18 cellular contexts compared by ENCODE assay signal in the genomic region with DNA sequence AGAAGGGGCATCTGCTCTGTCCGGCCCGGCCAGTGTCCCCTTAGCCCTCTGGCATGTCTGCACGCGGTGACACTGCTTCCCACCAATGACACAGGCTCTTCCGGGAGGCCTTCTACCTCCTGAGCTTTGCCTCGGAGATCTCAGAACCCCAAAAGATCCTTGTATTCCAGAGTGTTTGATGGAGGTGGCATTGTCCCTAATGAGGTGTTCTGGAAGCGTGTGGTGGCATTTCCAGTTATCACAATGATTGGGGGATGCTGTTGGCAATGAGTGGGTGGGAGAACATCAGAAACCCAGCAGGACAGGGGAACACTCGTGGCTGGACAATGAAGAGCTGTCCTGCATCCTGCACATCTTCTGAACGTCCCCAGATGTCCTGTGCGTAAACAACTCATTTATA.
DNase-seq lines count a peak whose midpoint lies in the region; ATAC-seq, FAIRE-seq and TF ChIP-seq lines count a peak whose summit lies in the region.
"Had no signal": no experiment of that assay in that cellular context is flagged by ENCODE, and none has a peak within 500 bp of the region (broad histone marks: within the 10 kb centered on the region; RNA-seq: fewer than 3 reads in every experiment).

No MANE protein-coding gene starts in this region.

- DNase-seq in GM23248 (no peak), K562 (ENCODE audit: extremely low read depth in 1 of 4, low spot score in 3 of 4) (no peak), Right ventricle myocardium inferior (ENCODE audit: missing footprints) (no peak), head of caudate nucleus (no peak), NCI-H1436 treated with DMSO at 0.1 percent for 48 hours (lab: John Stamatoyannopoulos, UW) (no peak)
- DNase-seq: NCI-H2029 treated with DMSO at 0.1 percent for 48 hours, NCI-H524 had no signal

- no peak overlapping the region for H2AFZ ChIP-seq in ACC112 (ENCODE audit: low read length, unreplicated experiment)
- H2AFZ ChIP-seq in GM23248, result no peak overlapping the region
- no peak overlapping the region for H2AFZ ChIP-seq in K562 (ENCODE audit: low read depth, low read length)

- H3K9me2 ChIP-seq in GM23248 (ENCODE audit: insufficient read depth), result no peaks in the 10 kb centered on the region

- H3K4me3 ChIP-seq in ACC112 (ENCODE audit: low read depth, low read length), result no peak overlapping the region
- H3K4me3 ChIP-seq in GM23248, result no peak overlapping the region
- no peak overlapping the region for H3K4me3 ChIP-seq in K562
- no peak overlapping the region for H3K4me3 ChIP-seq in mucosa of stomach (ENCODE audit: low read length)
- H3K4me3 ChIP-seq: ascending aorta, lung, right atrium auricular region, SJCRH30, suprapubic skin had no signal

- peaks cover 22% of the 10 kb centered on the region for H3F3A ChIP-seq in GM23248 (ENCODE audit: insufficient read depth)

- no peaks in the 10 kb centered on the region for H4K20me1 ChIP-seq in GM23248 (ENCODE audit: insufficient read depth)
- H4K20me1 ChIP-seq in K562 (replicated peaks; ENCODE audit: control insufficient read depth, insufficient read depth, low read length), result peaks cover 8% of the 10 kb centered on the region; the same call in 1 of the 2 replicates

- WGBS in GM23248 (ENCODE audit: low coverage in 1 of 2, low lambda C conversion rate in 2 of 2, missing lambda C conversion rate in 2 of 2), 2 experiments, result 76 to 78% methylated on average over 10 of the region's 10 CpGs
- 9% methylated on average over 10 of the region's 10 CpGs for WGBS in K562 (ENCODE audit: insufficient coverage, low coverage, missing lambda C conversion rate)

- in situ Hi-C loops in GM23248 (cut with MboI), result loop anchor here (10.0 to 25.0 kb wide), 2 partner anchors 110 to 192 kb away; no protein-coding TSS in a partner anchor
- in situ Hi-C loops in K562 (cut with MboI), result no loop called here

- no peak for ATAC-seq in K562
- ATAC-seq in Right ventricle myocardium inferior, result no peak
- ATAC-seq in GM19467 (IDR thresholded peaks at IDR 0.05; ENCODE audit: unreplicated experiment), result no peak

- no peak for TF ChIP-seq RAD21 in K562 (CRISPR knock-in tag; conservative IDR thresholded peaks at IDR 0.05 in 1 of 2, IDR thresholded peaks at IDR 0.05 in 1 of 2)

- H3K4me1 ChIP-seq in ACC112 (ENCODE audit: control insufficient read depth, insufficient read depth, low read length, unreplicated experiment), result peaks cover 20% of the 10 kb centered on the region
- H3K4me1 ChIP-seq in GM23248 (ENCODE audit: insufficient read depth), result peaks cover 33% of the 10 kb centered on the region
- no peaks in the 10 kb centered on the region for H3K4me1 ChIP-seq in K562 (replicated peaks in 1 of 2; ENCODE audit: control insufficient read depth in 2 of 2, insufficient read depth in 2 of 2, low read length in 2 of 2)
- peaks cover 75% of the 10 kb centered on the region for H3K4me1 ChIP-seq in mucosa of stomach (ENCODE audit: control insufficient read depth, insufficient read depth, low read length)

- TF ChIP-seq CTCF in K562 (IDR thresholded peaks at IDR 0.05 in 2 of 3, conservative IDR thresholded peaks at IDR 0.05 in 1 of 3; ENCODE audit: insufficient read depth in 2 of 3, low read depth in 1 of 3, low read length in 3 of 3), result no peak

- H3K79me2 ChIP-seq in ACC112 (ENCODE audit: control insufficient read depth, insufficient read depth, low read length, unreplicated experiment) (peaks cover 18% of the 10 kb centered on the region), GM23248 (ENCODE audit: insufficient read depth) (peaks cover 87% of the 10 kb centered on the region), K562 (ENCODE audit: control insufficient read depth, insufficient read depth, low read length) (no peaks in the 10 kb centered on the region)

- no peaks in the 10 kb centered on the region for H3K9me1 ChIP-seq in K562 (ENCODE audit: control insufficient read depth, insufficient read depth, low read length)

- H3K27me3 ChIP-seq in ACC112 (ENCODE audit: insufficient read depth, low read length) (no peaks in the 10 kb centered on the region), GM23248 (replicated peaks; ENCODE audit: insufficient read depth) (no peaks in the 10 kb centered on the region), K562 (ENCODE audit: control insufficient read depth in 2 of 2, insufficient read depth in 2 of 2, low read length in 2 of 2) (peaks cover 4 to 38% of the 10 kb centered on the region in 2 experiments; a peak in 3 of 5 replicates), mucosa of stomach (ENCODE audit: control insufficient read depth, insufficient read depth, low read length) (no peaks in the 10 kb centered on the region)
- H3K27me3 ChIP-seq: ascending aorta, right atrium auricular region, SJCRH30, suprapubic skin had no signal

- H3K36me3 ChIP-seq in ACC112 (ENCODE audit: insufficient read depth, low read length), result no peaks in the 10 kb centered on the region
- no peaks in the 10 kb centered on the region for H3K36me3 ChIP-seq in GM23248 (ENCODE audit: low read depth)
- H3K36me3 ChIP-seq in K562 (ENCODE audit: control insufficient read depth, insufficient read depth, low read length), result no peaks in the 10 kb centered on the region
- no peaks in the 10 kb centered on the region for H3K36me3 ChIP-seq in mucosa of stomach (ENCODE audit: control insufficient read depth, insufficient read depth, low read length)
- H3K36me3 ChIP-seq: ascending aorta, right atrium auricular region, SJCRH30, suprapubic skin had no signal

- POLR2A ChIA-PET in K562 (lab: Yijun Ruan, JAX), result interaction anchor here (0.6 kb wide), 1 partner anchor 121 kb away, joined by 4 read pairs; no protein-coding TSS in a partner anchor

- FAIRE-seq in K562 (lab: Jason Lieb, UNC), result no peak
- FAIRE-seq: colon, endothelial cell of umbilical vein, GM18507 had no signal

- BruUV-seq in K562 (replicated peaks; lab: Mats Ljungman, UMichigan), result no TSS peak

- TF ChIP-seq POLR2A in K562 (conservative IDR thresholded peaks at IDR 0.05), result no peak

- CTCF ChIA-PET in K562 (lab: Yijun Ruan, JAX; ENCODE audit: low intra/inter-chr PET ratio), result no interaction called here

- no peak for TF ChIP-seq EP300 in K562 (IDR thresholded peaks at IDR 0.05; ENCODE audit: low read length)

- intact Hi-C loops in K562 (cut with micrococcal nuclease), result no loop called here
- intact Hi-C loops in Right ventricle myocardium inferior (cut with DNase I), result no loop called here
- intact Hi-C loops in head of caudate nucleus (cut with DNase I), result no loop called here

- H3K27ac ChIP-seq in ACC112 (ENCODE audit: low read depth, low read length) (peak overlapping the region; percentile 39), GM23248 (peak overlapping the region; percentile 46), K562 (ENCODE audit: extremely low read depth, low read depth, low read length) (no peak overlapping the region; the same call in 2 of the 3 replicates)
- H3K27ac ChIP-seq: ascending aorta, right atrium auricular region, SJCRH30, suprapubic skin had no signal

- H3K9ac ChIP-seq in GM23248 (peak overlapping the region; percentile 26; the same call in 1 of the 2 replicates), K562 (ENCODE audit: insufficient read depth in 1 of 2, low read depth in 2 of 2, low read length in 2 of 2) (no peak overlapping the region), mucosa of stomach (ENCODE audit: low read length) (peak overlapping the region; percentile 55)

- H3K9me3 ChIP-seq in GM23248 (ENCODE audit: low read depth) (no peaks in the 10 kb centered on the region), K562 (replicated peaks; ENCODE audit: control insufficient read depth, insufficient read depth, low read depth, low read length) (no peaks in the 10 kb centered on the region), mucosa of stomach (ENCODE audit: control insufficient read depth, low read length) (no peaks in the 10 kb centered on the region)
- H3K9me3 ChIP-seq: ascending aorta, right atrium auricular region, SJCRH30, suprapubic skin had no signal

- H3K4me2 ChIP-seq in GM23248 (ENCODE audit: unreplicated experiment) (peak overlapping the region; percentile 39), K562 (ENCODE audit: insufficient read depth, low read length) (no peak overlapping the region; the same call in 1 of the 2 replicates)

TF ChIP-seq in K562, 482 proteins besides CTCF, POLR2A, EP300 and RAD21 (continues in another document):
- TF ChIP-seq GTF2F1 (IDR thresholded peaks at IDR 0.05; ENCODE audit: low read depth, low read length), result no peak

Comparison
In these comparisons a context has a peak if more than half of its experiments do, and no peak if none do; other contexts are left out.
1. H3K9ac ChIP-seq: peak in GM23248 (single experiment) and mucosa of stomach (single experiment); none in K562 (0 of 2).